Comparison of ENCODE assay signal across 18 cellular contexts in the genomic region with DNA sequence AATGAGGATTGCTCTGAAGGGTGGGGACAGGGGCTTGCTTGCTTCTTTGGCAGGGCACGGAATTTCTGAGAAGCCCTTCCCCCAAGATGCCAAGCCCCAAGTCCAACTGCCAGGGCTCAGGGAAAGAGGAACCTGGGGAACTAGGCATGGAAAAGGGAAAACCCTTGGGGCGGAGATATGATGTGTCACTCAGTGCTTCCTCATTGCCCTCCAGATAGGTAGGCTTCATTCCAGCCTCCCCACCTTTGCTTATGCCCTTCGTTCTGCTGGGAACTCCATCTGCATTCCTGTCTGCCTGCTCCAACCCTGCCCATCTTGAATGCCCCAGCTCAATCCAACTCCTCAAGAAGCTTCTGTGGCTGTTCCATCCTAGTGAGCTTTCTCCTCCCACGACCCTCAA.
"Had no signal": no experiment of that assay in that cellular context is flagged by ENCODE, and none has a peak within 500 bp of the region (broad histone marks: within the 10 kb centered on the region; RNA-seq: fewer than 3 reads in every experiment).

No MANE protein-coding gene starts in this region.

- ATAC-seq: activated naive CD8-positive, alpha-beta T cell treated with anti-CD3 and anti-CD28 coated beads, Interleukin-2, amount 50 U/mL, for 24 hours; effector memory CD8-positive, alpha-beta T cell; gastrocnemius medialis; heart right ventricle; natural killer cell treated with Interleukin-12 subunit alpha and Interleukin-12 subunit beta and Interleukin-15 and Interleukin-18, amount 100 ng/mL, for 72 hours had no signal

- H3K27ac Mint-ChIP-seq: activated naive CD8-positive, alpha-beta T cell treated with anti-CD3 and anti-CD28 coated beads, Interleukin-2, amount 50 U/mL, for 24 hours; effector memory CD8-positive, alpha-beta T cell; natural killer cell treated with Interleukin-12 subunit alpha and Interleukin-12 subunit beta and Interleukin-15 and Interleukin-18, amount 100 ng/mL, for 72 hours; stimulated activated naive CD8-positive, alpha-beta T cell treated with anti-CD3 and anti-CD28 coated beads, Interleukin-15, Interleukin-2, amounts not matched to agents 100 ng/mL and 50 ng/mL, for 24 hours; T-helper 1 cell treated with Interleukin-12 subunit alpha and Interleukin-12 subunit beta and Interleukin-4 antibody, amounts not matched to agents 30 μg/mL and 1 μg/mL, for 36 hours had no signal

- H3K36me3 Mint-ChIP-seq: natural killer cell treated with Interleukin-12 subunit alpha and Interleukin-12 subunit beta and Interleukin-15 and Interleukin-18, amount 100 ng/mL, for 72 hours had no signal

- H3K4me1 ChIP-seq: gastrocnemius medialis, heart right ventricle, left ventricle myocardium inferior, suprapubic skin had no signal

- FAIRE-seq: islet of Langerhans had no signal

- H3K27me3 ChIP-seq: gastrocnemius medialis, suprapubic skin, upper lobe of left lung had no signal

- H3K27ac ChIP-seq: gastrocnemius medialis, heart right ventricle, left ventricle myocardium inferior, suprapubic skin, upper lobe of left lung had no signal

- H3K4me1 Mint-ChIP-seq: activated naive CD8-positive, alpha-beta T cell treated with anti-CD3 and anti-CD28 coated beads, Interleukin-2, amount 50 U/mL, for 24 hours had no signal

- H3K4me3 ChIP-seq: gastrocnemius medialis, heart right ventricle, left ventricle myocardium inferior, suprapubic skin, upper lobe of left lung had no signal

- H3K9me3 ChIP-seq: gastrocnemius medialis, heart right ventricle, left ventricle myocardium inferior, suprapubic skin, upper lobe of left lung had no signal

- H3K9me3 Mint-ChIP-seq: activated naive CD8-positive, alpha-beta T cell treated with anti-CD3 and anti-CD28 coated beads, Interleukin-2, amount 50 U/mL, for 24 hours; effector memory CD8-positive, alpha-beta T cell; natural killer cell treated with Interleukin-12 subunit alpha and Interleukin-12 subunit beta and Interleukin-15 and Interleukin-18, amount 100 ng/mL, for 72 hours; stimulated activated naive CD8-positive, alpha-beta T cell treated with anti-CD3 and anti-CD28 coated beads, Interleukin-15, Interleukin-2, amounts not matched to agents 100 ng/mL and 50 ng/mL, for 24 hours; T-helper 1 cell treated with Interleukin-12 subunit alpha and Interleukin-12 subunit beta and Interleukin-4 antibody, amounts not matched to agents 30 μg/mL and 1 μg/mL, for 36 hours had no signal

- H3K36me3 ChIP-seq: gastrocnemius medialis, heart right ventricle, left ventricle myocardium inferior, suprapubic skin, upper lobe of left lung had no signal

- H3K4me3 Mint-ChIP-seq: activated naive CD8-positive, alpha-beta T cell treated with anti-CD3 and anti-CD28 coated beads, Interleukin-2, amount 50 U/mL, for 24 hours; effector memory CD8-positive, alpha-beta T cell; natural killer cell treated with Interleukin-12 subunit alpha and Interleukin-12 subunit beta and Interleukin-15 and Interleukin-18, amount 100 ng/mL, for 72 hours; stimulated activated naive CD8-positive, alpha-beta T cell treated with anti-CD3 and anti-CD28 coated beads, Interleukin-15, Interleukin-2, amounts not matched to agents 100 ng/mL and 50 ng/mL, for 24 hours; T-helper 1 cell treated with Interleukin-12 subunit alpha and Interleukin-12 subunit beta and Interleukin-4 antibody, amounts not matched to agents 30 μg/mL and 1 μg/mL, for 36 hours had no signal

- DNase-seq: activated CD4-positive, alpha-beta T cell treated with anti-CD3 and anti-CD28 coated beads for 4 hours; activated CD8-positive, alpha-beta memory T cell treated with anti-CD3 and anti-CD28 coated beads, Interleukin-2, amount 50 U/mL, for 48 hours; activated naive CD4-positive, alpha-beta T cell treated with Interleukin-2 at 50 U/mL for 16 hours; activated naive CD8-positive, alpha-beta T cell treated with anti-CD3 and anti-CD28 coated beads, Interleukin-2, amount 50 U/mL, for 24 hours; cerebellar nuclear complex; dermis blood vessel endothelial cell; effector memory CD8-positive, alpha-beta T cell; gastrocnemius medialis; heart right ventricle; left ventricle myocardium inferior; nucleus accumbens; right cardiac atrium had no signal
